In the genomic region with DNA sequence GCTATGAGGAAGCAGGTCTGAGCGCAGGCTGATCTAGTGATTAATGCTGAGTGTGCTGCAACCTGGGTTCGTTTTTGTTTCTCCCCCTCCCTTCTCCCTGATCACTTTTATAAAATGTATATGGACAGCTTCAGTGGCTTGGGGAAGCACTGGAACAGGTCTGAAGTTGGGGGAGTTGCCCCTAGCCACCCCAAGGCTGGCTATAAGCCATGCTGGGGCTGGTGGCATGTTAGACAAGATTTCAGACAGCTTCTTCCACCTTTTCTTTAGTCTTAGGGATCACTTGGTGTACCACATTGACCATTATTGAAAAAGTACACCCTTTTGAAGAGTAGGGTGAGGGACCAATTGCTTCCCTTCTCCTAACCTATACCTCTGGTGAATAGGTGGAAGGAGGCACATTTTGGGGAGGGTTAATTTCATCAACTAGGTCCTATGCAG, we compare ENCODE assay signal across 18 cellular contexts. TPM values are rescaled to one million over a fixed set of nuclear protein-coding genes. Genes with fewer than 3 reads are reported as not detected.
A peak's percentile ranks its signal among the peaks of the same experiment; 100 is the strongest.
DNase-seq lines count a peak whose midpoint lies in the region; ATAC-seq, FAIRE-seq and TF ChIP-seq lines count a peak whose summit lies in the region.
"Had no signal": no experiment of that assay in that cellular context is flagged by ENCODE, and none has a peak within 500 bp of the region (broad histone marks: within the 10 kb centered on the region; RNA-seq: fewer than 3 reads in every experiment).

No MANE protein-coding gene starts in this region.

- dilution Hi-C loops in endothelial cell of umbilical vein (cut with MboI; ENCODE audit: extremely low pct_ligation_motif_present, low sequenced_read_pairs) = no loop called here

- DNase-seq in activated naive CD8-positive, alpha-beta T cell treated with anti-CD3 and anti-CD28 coated beads for 36 hours = no peak
- no peak for DNase-seq in activated naive CD8-positive, alpha-beta T cell treated with anti-CD3 and anti-CD28 coated beads, Interleukin-2, amount 50 U/mL, for 24 hours
- DNase-seq in RWPE1 (ENCODE audit: low spot score) = peak; percentile 43
- DNase-seq in endothelial cell of umbilical vein (ENCODE audit: low read depth, low spot score) = no peak
- no peak for DNase-seq in upper lobe of right lung
- no peak for DNase-seq in KG1 (lab: John Stamatoyannopoulos, UW)
- DNase-seq in NCI-H2081 treated with DMSO at 0.1 percent for 48 hours (lab: John Stamatoyannopoulos, UW) = no peak
- DNase-seq: anterior cingulate cortex, GDM1, Kasumi-1, left ventricle myocardium superior, ovary, sigmoid colon had no signal

- peaks cover 14% of the 10 kb centered on the region for H3K4me1 Mint-ChIP-seq in activated naive CD8-positive, alpha-beta T cell treated with anti-CD3 and anti-CD28 coated beads for 36 hours
- peaks cover 24% of the 10 kb centered on the region for H3K4me1 Mint-ChIP-seq in activated naive CD8-positive, alpha-beta T cell treated with anti-CD3 and anti-CD28 coated beads, Interleukin-2, amount 50 U/mL, for 24 hours

- peak; percentile 54 for TF ChIP-seq POLR2A in endothelial cell of umbilical vein (IDR thresholded peaks at IDR 0.05; ENCODE audit: low read depth, low read length)

- H3K36me3 ChIP-seq in endothelial cell of umbilical vein (ENCODE audit: control insufficient read depth in 2 of 2, extremely low read depth in 1 of 2, insufficient read depth in 2 of 2, low read length in 2 of 2) (no peaks in the 10 kb centered on the region), upper lobe of right lung (no peaks in the 10 kb centered on the region)
- H3K36me3 ChIP-seq: ovary, sigmoid colon, vagina had no signal

- peaks cover 9% of the 10 kb centered on the region for H3K79me2 ChIP-seq in endothelial cell of umbilical vein (ENCODE audit: control insufficient read depth, insufficient read depth, low read length)

- H3K27ac Mint-ChIP-seq in activated naive CD8-positive, alpha-beta T cell treated with anti-CD3 and anti-CD28 coated beads for 36 hours = peak overlapping the region; percentile 16
- H3K27ac Mint-ChIP-seq in activated naive CD8-positive, alpha-beta T cell treated with anti-CD3 and anti-CD28 coated beads, Interleukin-2, amount 50 U/mL, for 24 hours = no peak overlapping the region
- H3K27ac Mint-ChIP-seq: WTC11 had no signal

- peaks cover 4% of the 10 kb centered on the region for H3K36me3 Mint-ChIP-seq in activated naive CD8-positive, alpha-beta T cell treated with anti-CD3 and anti-CD28 coated beads for 36 hours
- peaks cover 2% of the 10 kb centered on the region for H3K36me3 Mint-ChIP-seq in activated naive CD8-positive, alpha-beta T cell treated with anti-CD3 and anti-CD28 coated beads, Interleukin-2, amount 50 U/mL, for 24 hours (ENCODE audit: low read depth)
- H3K36me3 Mint-ChIP-seq: WTC11 had no signal

- ATAC-seq in activated naive CD8-positive, alpha-beta T cell treated with anti-CD3 and anti-CD28 coated beads, Interleukin-2, amount 50 U/mL, for 24 hours = no peak
- ATAC-seq in upper lobe of right lung (no peak), HG02973 (IDR thresholded peaks at IDR 0.05; ENCODE audit: unreplicated experiment) (no peak)
- ATAC-seq: GM12878, left ventricle myocardium superior, WTC11 had no signal

- H3K4me1 ChIP-seq in endothelial cell of umbilical vein (ENCODE audit: control insufficient read depth, extremely low read depth, insufficient read depth, low read length) (peaks cover 27% of the 10 kb centered on the region), upper lobe of right lung (peaks cover 8% of the 10 kb centered on the region)

- no peak overlapping the region for H2AFZ ChIP-seq in endothelial cell of umbilical vein (ENCODE audit: low read depth, low read length)

- peaks cover 0 to 2% of the 10 kb centered on the region in 2 experiments for H3K27me3 ChIP-seq in endothelial cell of umbilical vein (ENCODE audit: control insufficient read depth in 2 of 2, insufficient read depth in 2 of 2, low read length in 2 of 2)
- H3K27me3 ChIP-seq in upper lobe of right lung = peaks cover 19% of the 10 kb centered on the region
- H3K27me3 ChIP-seq: ovary, vagina had no signal

- TF ChIP-seq CTCF in RWPE1 (conservative IDR thresholded peaks at IDR 0.05; ENCODE audit: low read depth) (no peak), endothelial cell of umbilical vein (IDR thresholded peaks at IDR 0.05; ENCODE audit: extremely low read depth in 1 of 2, insufficient read depth in 1 of 2, low read depth in 1 of 2, low read length in 2 of 2) (no peak), upper lobe of right lung (IDR thresholded peaks at IDR 0.05) (no peak)

- no peaks in the 10 kb centered on the region for H4K20me1 ChIP-seq in endothelial cell of umbilical vein (replicated peaks; ENCODE audit: control insufficient read depth, extremely low read depth, insufficient read depth, low read length)

- H3K4me3 Mint-ChIP-seq in activated naive CD8-positive, alpha-beta T cell treated with anti-CD3 and anti-CD28 coated beads for 36 hours = no peak overlapping the region
- H3K4me3 Mint-ChIP-seq in activated naive CD8-positive, alpha-beta T cell treated with anti-CD3 and anti-CD28 coated beads, Interleukin-2, amount 50 U/mL, for 24 hours = no peak overlapping the region
- H3K4me3 Mint-ChIP-seq: WTC11 had no signal

- H3K9me1 ChIP-seq in endothelial cell of umbilical vein (replicated peaks; ENCODE audit: control insufficient read depth, extremely low read depth, insufficient read depth, low read length) = no peaks in the 10 kb centered on the region

- no peak overlapping the region for H3K4me2 ChIP-seq in endothelial cell of umbilical vein (ENCODE audit: insufficient read depth, low read length)

- H3K27ac ChIP-seq in RWPE1 (peak overlapping the region; percentile 61; the same call in 1 of the 2 replicates), endothelial cell of umbilical vein (ENCODE audit: insufficient read depth, low read depth, low read length) (peak overlapping the region; percentile 55), upper lobe of right lung (peak overlapping the region; percentile 65)
- H3K27ac ChIP-seq: coronary artery, ovary, sigmoid colon, vagina had no signal

- H3K4me3 ChIP-seq in endothelial cell of umbilical vein (replicated peaks in 1 of 3; ENCODE audit: insufficient read depth in 1 of 3, low read depth in 1 of 3, low read length in 3 of 3) (no peak overlapping the region), upper lobe of right lung (no peak overlapping the region)
- H3K4me3 ChIP-seq: coronary artery, GM12878, ovary, sigmoid colon, vagina had no signal

- CTCF ChIA-PET in RWPE1 (lab: Yijun Ruan, JAX) = interaction anchor here (0.6 kb wide), 2 partner anchors 656 to 820 kb away, joined by 3 read pairs; no protein-coding TSS in a partner anchor
- CTCF ChIA-PET in endothelial cell of umbilical vein (lab: Charles Lee) = no interaction called here

- intact Hi-C loops in endothelial cell of umbilical vein (cut with micrococcal nuclease) = loop anchor here (5.0 kb wide), 1 partner anchor 483 kb away; a partner anchor contains a TSS
- intact Hi-C loops in upper lobe of right lung (cut with DNase I) = no loop called here

- peaks cover 3% of the 10 kb centered on the region for H3K9me3 Mint-ChIP-seq in activated naive CD8-positive, alpha-beta T cell treated with anti-CD3 and anti-CD28 coated beads for 36 hours
- H3K9me3 Mint-ChIP-seq in activated naive CD8-positive, alpha-beta T cell treated with anti-CD3 and anti-CD28 coated beads, Interleukin-2, amount 50 U/mL, for 24 hours = no peaks in the 10 kb centered on the region

- POLR2A ChIA-PET in RWPE1 (lab: Yijun Ruan, JAX; ENCODE audit: low non-redundant PET) = no interaction called here
- POLR2A ChIA-PET in endothelial cell of umbilical vein (lab: Charles Lee) = no interaction called here

- H3K9ac ChIP-seq in endothelial cell of umbilical vein (replicated peaks; ENCODE audit: extremely low read depth, insufficient read depth, low read length) = no peak overlapping the region

- no peaks in the 10 kb centered on the region for H3K9me3 ChIP-seq in endothelial cell of umbilical vein (replicated peaks; ENCODE audit: control insufficient read depth, insufficient read depth, low read length)
- no peaks in the 10 kb centered on the region for H3K9me3 ChIP-seq in upper lobe of right lung
- H3K9me3 ChIP-seq: ovary, vagina had no signal

- TSS peak; percentile 81 for BruUV-seq in endothelial cell of umbilical vein (replicated peaks; lab: Mats Ljungman, UMichigan)

- peaks cover 14% of the 10 kb centered on the region for H3K27me3 Mint-ChIP-seq in activated naive CD8-positive, alpha-beta T cell treated with anti-CD3 and anti-CD28 coated beads for 36 hours
- peaks cover 5% of the 10 kb centered on the region for H3K27me3 Mint-ChIP-seq in activated naive CD8-positive, alpha-beta T cell treated with anti-CD3 and anti-CD28 coated beads, Interleukin-2, amount 50 U/mL, for 24 hours

- no peak for FAIRE-seq in endothelial cell of umbilical vein (lab: Jason Lieb, UNC)
- FAIRE-seq: GM12878 had no signal

TF ChIP-seq in endothelial cell of umbilical vein, 7 proteins besides CTCF, POLR2A, EP300 and RAD21:
- TF ChIP-seq JUN (IDR thresholded peaks at IDR 0.05; ENCODE audit: borderline replicate concordance, insufficient read depth, insufficient read length, low read depth) = no peak
- no peak for TF ChIP-seq POLR2AphosphoS5 (IDR thresholded peaks at IDR 0.05; ENCODE audit: insufficient read depth, low read depth, low read length)
- no peak for TF ChIP-seq GATA2 (IDR thresholded peaks at IDR 0.05; ENCODE audit: insufficient read depth, insufficient read length, low read depth, low read length)
- TF ChIP-seq, protein P1, sequence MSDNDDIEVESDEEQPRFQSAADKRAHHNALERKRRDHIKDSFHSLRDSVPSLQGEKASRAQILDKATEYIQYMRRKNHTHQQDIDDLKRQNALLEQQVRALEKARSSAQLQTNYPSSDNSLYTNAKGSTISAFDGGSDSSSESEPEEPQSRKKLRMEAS (IDR thresholded peaks at IDR 0.05; ENCODE audit: insufficient read depth, insufficient read length) = no peak
- TF ChIP-seq MYC (IDR thresholded peaks at IDR 0.05; ENCODE audit: low read depth, low read length) = no peak
- TF ChIP-seq FOS (IDR thresholded peaks at IDR 0.05; ENCODE audit: borderline replicate concordance, insufficient read depth, low read length) = no peak

RNA-seq across cellular contexts. Expression of a gene that starts 3.8 kb away (rescaled TPM):
- 10 to 100 TPM; 36.0 to 37.5 TPM for total RNA-seq in activated naive CD8-positive, alpha-beta T cell treated with anti-CD3 and anti-CD28 coated beads for 36 hours
- total RNA-seq in endothelial cell of umbilical vein = 37.6 and 44.4 TPM in 2 replicates
- polyA plus RNA-seq in endothelial cell of umbilical vein = 57.9 and 68.2 TPM in 2 replicates
- polyA plus RNA-seq in endothelial cell of umbilical vein (2011; cell fraction: cytosol; rRNA removed) = 41.6 and 45.9 TPM in 2 replicates
- polyA plus RNA-seq in endothelial cell of umbilical vein (2011; cell fraction: nucleus; rRNA removed) = 48.6 and 57.9 TPM in 2 replicates
- polyA plus RNA-seq in endothelial cell of umbilical vein (2012) = 45.9 and 52.6 TPM in 2 replicates
- polyA minus RNA-seq in endothelial cell of umbilical vein = 55.4 and 64.1 TPM in 2 replicates
- polyA minus RNA-seq in endothelial cell of umbilical vein (2011; cell fraction: cytosol; rRNA and poly(A)+ RNA removed) = 42.9 TPM
- polyA minus RNA-seq in endothelial cell of umbilical vein (2011; cell fraction: nucleus; rRNA and poly(A)+ RNA removed) = 49.7 and 64.7 TPM in 2 replicates
- 52.2 TPM for total RNA-seq in upper lobe of right lung
